14 cellular contexts compared by ENCODE assay signal in the genomic region with DNA sequence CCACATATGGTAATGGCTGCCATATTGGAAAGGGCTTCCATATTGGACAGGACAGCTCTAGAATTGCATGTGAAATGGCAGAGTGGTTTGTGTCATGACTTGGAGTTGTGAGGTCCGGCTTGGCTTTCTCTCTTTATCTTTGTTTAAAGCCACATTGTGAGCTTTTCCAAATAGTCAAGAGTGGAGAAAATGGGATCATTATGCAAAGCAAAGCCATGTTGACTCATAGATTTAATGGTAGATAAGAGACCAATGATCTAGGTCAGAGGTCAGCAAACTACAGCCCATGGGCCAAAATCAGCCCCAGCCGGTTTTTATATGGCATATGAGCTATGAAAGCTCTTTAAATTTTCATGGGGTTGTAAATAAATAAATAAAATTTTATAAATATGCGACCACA.
DNase-seq lines count a peak whose midpoint lies in the region; TF ChIP-seq lines count a peak whose summit lies in the region.
"Had no signal": no experiment of that assay in that cellular context is flagged by ENCODE, and none has a peak within 500 bp of the region (broad histone marks: within the 10 kb centered on the region; RNA-seq: fewer than 3 reads in every experiment).

No MANE protein-coding gene starts in this region.

- no peak overlapping the region for H3K4me3 Mint-ChIP-seq in Caco-2 (ENCODE audit: unreplicated experiment)
- H3K4me3 Mint-ChIP-seq: CD14-positive monocyte; CD8-positive, alpha-beta memory T cell; IgD-negative memory B cell had no signal

- H3K27ac Mint-ChIP-seq in Caco-2 (ENCODE audit: unreplicated experiment): no peak overlapping the region
- H3K27ac Mint-ChIP-seq: CD14-positive monocyte; CD8-positive, alpha-beta memory T cell; IgD-negative memory B cell had no signal

- DNase-seq in Daoy (ENCODE audit: low read depth) (peak; percentile 59), HT-29 (ENCODE audit: low spot score) (peak; percentile 21), SW480 (ENCODE audit: low spot score) (peak; percentile 18), HCEC 1CT (no peak), Caco-2 (no peak)
- no peak for DNase-seq in stimulated activated CD4-positive, alpha-beta T cell treated with anti-CD3 and anti-CD28 coated beads, Interleukin-1b, Interleukin-23, amount 100 ng/mL, for 48 hours
- DNase-seq: BE2C; CD8-positive, alpha-beta memory T cell; DMS 273 treated with DMSO at 0.1 percent for 48 hours; H7; KG1 had no signal

- BruUV-seq in Caco-2 (replicated peaks; lab: Mats Ljungman, UMichigan): no TSS peak

- CTCF ChIA-PET in Caco-2 (lab: Charles Lee): no interaction called here

- H3K27me3 ChIP-seq in Caco-2 (replicated peaks; ENCODE audit: control insufficient read depth, insufficient read depth, low read length): no peaks in the 10 kb centered on the region
- H3K27me3 ChIP-seq: BE2C had no signal

- no peaks in the 10 kb centered on the region for H3K36me3 Mint-ChIP-seq in Caco-2 (ENCODE audit: insufficient read depth, unreplicated experiment)
- H3K36me3 Mint-ChIP-seq: CD14-positive monocyte; CD8-positive, alpha-beta memory T cell; IgD-negative memory B cell had no signal

- H3K36me3 ChIP-seq in Caco-2 (ENCODE audit: control insufficient read depth, insufficient read depth, low read length): no peaks in the 10 kb centered on the region
- H3K36me3 ChIP-seq: BE2C had no signal

- POLR2A ChIA-PET in Caco-2 (lab: Charles Lee): no interaction called here

- no peaks in the 10 kb centered on the region for H3K9me3 Mint-ChIP-seq in Caco-2 (ENCODE audit: unreplicated experiment)
- H3K9me3 Mint-ChIP-seq: CD8-positive, alpha-beta memory T cell had no signal

- H3K4me1 ChIP-seq in Caco-2: no peaks in the 10 kb centered on the region
- H3K4me1 ChIP-seq: A549, BE2C had no signal

- no peaks in the 10 kb centered on the region for H3K27me3 Mint-ChIP-seq in Caco-2 (ENCODE audit: insufficient read depth, unreplicated experiment)
- H3K27me3 Mint-ChIP-seq: IgD-negative memory B cell had no signal

- H3K4me3 ChIP-seq in Caco-2 (ENCODE audit: low read depth, low read length): no peak overlapping the region
- H3K4me3 ChIP-seq: A549 had no signal

- H3K4me1 Mint-ChIP-seq in Caco-2 (ENCODE audit: low read depth, unreplicated experiment): no peaks in the 10 kb centered on the region
- H3K4me1 Mint-ChIP-seq: CD14-positive monocyte, IgD-negative memory B cell had no signal

- no peak for TF ChIP-seq CTCF in Caco-2 (IDR thresholded peaks at IDR 0.05; ENCODE audit: insufficient read depth in 1 of 2, low read depth in 1 of 2, low read length in 1 of 2, severe bottlenecking in 1 of 2, unreplicated experiment in 1 of 2)

- intact Hi-C loops in Caco-2 (cut with micrococcal nuclease; ENCODE audit: unreplicated experiment): no loop called here

- H3K9me3 ChIP-seq in Caco-2: no peaks in the 10 kb centered on the region
- H3K9me3 ChIP-seq: A549, BE2C had no signal

Comparison
In these comparisons a context has a peak if more than half of its experiments do, and no peak if none do; other contexts are left out.
1. DNase-seq: peak in Daoy (single experiment), HT-29 (single experiment) and SW480 (single experiment); none in stimulated activated CD4-positive, alpha-beta T cell treated with anti-CD3 and anti-CD28 coated beads, Interleukin-1b, Interleukin-23, amount 100 ng/mL, for 48 hours (single experiment), HCEC 1CT (single experiment) and Caco-2 (0 of 2).